24 cellular contexts compared by ENCODE assay signal in genomic region chr1:177329871-177330270, GRCh38.
DNase-seq lines count a peak whose midpoint lies in the region; ATAC-seq, FAIRE-seq and TF ChIP-seq lines count a peak whose summit lies in the region.
"Had no signal": no experiment of that assay in that cellular context is flagged by ENCODE, and none has a peak within 500 bp of the region (broad histone marks: within the 10 kb centered on the region; RNA-seq: fewer than 3 reads in every experiment).

No MANE protein-coding gene starts in this region.

- no peaks in the 10 kb centered on the region for H3K4me1 Mint-ChIP-seq in effector memory CD8-positive, alpha-beta T cell (ENCODE audit: low read depth in 2 of 2)
- H3K4me1 Mint-ChIP-seq: CD14-positive monocyte; CD8-positive, alpha-beta memory T cell had no signal

- no peak overlapping the region for H3K27ac ChIP-seq in IMR-90 (ENCODE audit: insufficient read depth, low read length)
- no peak overlapping the region for H3K27ac ChIP-seq in HepG2 (ENCODE audit: extremely low read length, insufficient read depth, low read length)
- H3K27ac ChIP-seq: A549; BLaER1 treated with 17β-estradiol and CSF1 and Interleukin-3, amounts not matched to agents 10 nM and 100 nM had no signal

- intact Hi-C loops in IMR-90 (cut with micrococcal nuclease): no loop called here
- intact Hi-C loops in HepG2 (cut with micrococcal nuclease; ENCODE audit: unreplicated experiment): no loop called here

- dilution Hi-C loops in IMR-90 (cut with HindIII; ENCODE audit: low sequenced_read_pairs, unreplicated experiment): no loop called here

- H2BK120ac ChIP-seq in IMR-90 (ENCODE audit: low read depth, low read length): no peak overlapping the region

- FAIRE-seq in HepG2 (lab: Jason Lieb, UNC): no peak
- FAIRE-seq: A549, GM12892, GM19239, H54 had no signal

- H3K4me3 ChIP-seq in IMR-90 (ENCODE audit: insufficient read depth, low read depth, low read length) (no peak overlapping the region), HepG2 (replicated peaks in 1 of 3; ENCODE audit: insufficient read depth in 1 of 3, low read depth in 2 of 3, low read length in 3 of 3) (no peak overlapping the region)
- H3K4me3 ChIP-seq: A549; BLaER1 treated with 17β-estradiol and CSF1 and Interleukin-3, amounts not matched to agents 10 nM and 100 nM; HAP-1 had no signal

- no CpG with 5 or more reads among the region's 2 CpGs for WGBS in IMR-90 (ENCODE audit: extremely low coverage in 2 of 2, insufficient read length in 1 of 2), 2 experiments
- WGBS in HepG2 (ENCODE audit: low lambda C conversion rate): 13% methylated on average over 2 of the region's 2 CpGs

- no peak for DNase-seq in IMR-90
- DNase-seq in HepG2 (ENCODE audit: low spot score): no peak
- DNase-seq in renal cortical epithelial cell (ENCODE audit: low read depth): peak; percentile 6
- DNase-seq in GM13977 (ENCODE audit: low spot score): no peak
- no peak for DNase-seq in effector memory CD8-positive, alpha-beta T cell
- DNase-seq in HPDE6-E6E7 (ENCODE audit: extremely low spot score): no peak
- DNase-seq: 8988T; ACHN; AML-193; BE2C; CD4-positive, alpha-beta T cell; CD8-positive, alpha-beta memory T cell; DMS53; DMS79 treated with DMSO at 0.1 percent for 48 hours; GF-D8; GOT3; HFFc6 had no signal

- H3K36me3 ChIP-seq in IMR-90 (ENCODE audit: control insufficient read depth, insufficient read depth, low read length) (no peaks in the 10 kb centered on the region), HepG2 (replicated peaks in 1 of 2; ENCODE audit: control insufficient read depth in 1 of 2, insufficient read depth in 2 of 2, low read length in 2 of 2) (no peaks in the 10 kb centered on the region)
- H3K36me3 ChIP-seq: BE2C; BLaER1 treated with 17β-estradiol and CSF1 and Interleukin-3, amounts not matched to agents 10 nM and 100 nM; HAP-1 had no signal

- TF ChIP-seq RAD21 in IMR-90 (IDR thresholded peaks at IDR 0.05; ENCODE audit: low read length) (no peak), HepG2 (CRISPR knock-in tag; IDR thresholded peaks at IDR 0.05) (no peak)

- BruUV-seq in IMR-90 (replicated peaks; lab: Mats Ljungman, UMichigan) (no TSS peak), HepG2 (replicated peaks; lab: Mats Ljungman, UMichigan) (no TSS peak)

- no peak overlapping the region for H4K91ac ChIP-seq in IMR-90 (ENCODE audit: insufficient read depth, low read depth, low read length)

- no peak for TF ChIP-seq EP300 in HepG2 (IDR thresholded peaks at IDR 0.05; ENCODE audit: low read depth in 2 of 2, low read length in 2 of 2)
- TF ChIP-seq EP300 in HepG2 (CRISPR knock-in tag; IDR thresholded peaks at IDR 0.05; ENCODE audit: borderline replicate concordance): no peak

- H3K79me1 ChIP-seq in IMR-90 (ENCODE audit: low read depth in 1 of 2, low read length in 2 of 2): no peaks in the 10 kb centered on the region

- no peak overlapping the region for H3K18ac ChIP-seq in IMR-90 (ENCODE audit: low read depth, low read length)

- no peak overlapping the region for H3K9ac ChIP-seq in IMR-90 (ENCODE audit: low read depth, low read length)
- no peak overlapping the region for H3K9ac ChIP-seq in HepG2 (ENCODE audit: insufficient read depth, low read depth, low read length)
- H3K9ac ChIP-seq: BLaER1 treated with 17β-estradiol and CSF1 and Interleukin-3, amounts not matched to agents 10 nM and 100 nM had no signal

- H3K79me2 ChIP-seq in HepG2 (ENCODE audit: insufficient read depth, low read length): no peaks in the 10 kb centered on the region

- H2BK20ac ChIP-seq in IMR-90 (ENCODE audit: low read depth, low read length): no peak overlapping the region

- no peaks in the 10 kb centered on the region for H3K9me1 ChIP-seq in IMR-90 (ENCODE audit: insufficient read depth, low read length)

- no peak overlapping the region for H3K4me3 Mint-ChIP-seq in effector memory CD8-positive, alpha-beta T cell
- H3K4me3 Mint-ChIP-seq: CD14-positive monocyte; CD4-positive, alpha-beta T cell; CD8-positive, alpha-beta memory T cell; HFFc6 had no signal

- H2AK5ac ChIP-seq in IMR-90 (ENCODE audit: low read depth, low read length): no peak overlapping the region

- H3K9me3 ChIP-seq in IMR-90 (ENCODE audit: control insufficient read depth, insufficient read depth, low read length) (no peaks in the 10 kb centered on the region), HepG2 (ENCODE audit: low read length) (no peaks in the 10 kb centered on the region)
- H3K9me3 ChIP-seq: A549, BE2C, HAP-1 had no signal

- no peak overlapping the region for H3K4me2 ChIP-seq in IMR-90 (ENCODE audit: low read depth, low read length)
- no peak overlapping the region for H3K4me2 ChIP-seq in HepG2 (ENCODE audit: low read depth, low read length)
- H3K4me2 ChIP-seq: A549; BLaER1 treated with 17β-estradiol and CSF1 and Interleukin-3, amounts not matched to agents 10 nM and 100 nM had no signal

- POLR2A ChIA-PET in IMR-90 (lab: Charles Lee; ENCODE audit: unreplicated experiment): no interaction called here
- POLR2A ChIA-PET in HepG2 (lab: Yijun Ruan, JAX): no interaction called here

- H3K36me3 Mint-ChIP-seq in effector memory CD8-positive, alpha-beta T cell (ENCODE audit: insufficient read depth): no peaks in the 10 kb centered on the region
- H3K36me3 Mint-ChIP-seq: CD14-positive monocyte; CD8-positive, alpha-beta memory T cell had no signal

- H3K27me3 ChIP-seq in IMR-90 (ENCODE audit: control insufficient read depth, insufficient read depth, low read length) (no peaks in the 10 kb centered on the region), HepG2 (ENCODE audit: control insufficient read depth in 1 of 2, insufficient read depth in 2 of 2, low read length in 2 of 2) (0 out of 5 replicates have a peak, but pooled peaks cover 0 to 1% of the 10 kb centered on the region in 2 experiments)
- H3K27me3 ChIP-seq: BE2C; BLaER1 treated with 17β-estradiol and CSF1 and Interleukin-3, amounts not matched to agents 10 nM and 100 nM had no signal

- H2AFZ ChIP-seq in IMR-90 (replicated peaks; ENCODE audit: low read length, poor library complexity) (no peak overlapping the region), HepG2 (ENCODE audit: low read length) (no peak overlapping the region)

- no peak overlapping the region for H3K14ac ChIP-seq in IMR-90 (replicated peaks; ENCODE audit: low read depth, low read length)

- H2BK15ac ChIP-seq in IMR-90 (ENCODE audit: low read depth, low read length): no peak overlapping the region

- no peaks in the 10 kb centered on the region for H4K20me1 ChIP-seq in IMR-90 (ENCODE audit: insufficient read depth, low read length)
- H4K20me1 ChIP-seq in HepG2 (ENCODE audit: insufficient read depth, low read length): no peaks in the 10 kb centered on the region
- H4K20me1 ChIP-seq: BLaER1 treated with 17β-estradiol and CSF1 and Interleukin-3, amounts not matched to agents 10 nM and 100 nM had no signal

- no peak overlapping the region for H3K4ac ChIP-seq in IMR-90 (ENCODE audit: low read depth, low read length)

- H3K9me3 Mint-ChIP-seq in effector memory CD8-positive, alpha-beta T cell: peaks cover 3 to 12% of the 10 kb centered on the region in 2 donors

- H2BK5ac ChIP-seq in IMR-90 (ENCODE audit: low read depth, low read length, poor library complexity, severe bottlenecking): no peak overlapping the region

- H3K27ac Mint-ChIP-seq in effector memory CD8-positive, alpha-beta T cell: no peak overlapping the region
- H3K27ac Mint-ChIP-seq: CD14-positive monocyte; CD4-positive, alpha-beta T cell; CD8-positive, alpha-beta memory T cell; HFFc6 had no signal

- H4K8ac ChIP-seq in IMR-90 (ENCODE audit: low read depth in 2 of 2, low read length in 2 of 2): no peak overlapping the region

- H2AK9ac ChIP-seq in IMR-90 (replicated peaks; ENCODE audit: low read depth, low read length, poor library complexity): no peak overlapping the region

- TF ChIP-seq POLR2A in IMR-90 (IDR thresholded peaks at IDR 0.05; ENCODE audit: low read depth, low read length) (no peak), HepG2 (IDR thresholded peaks at IDR 0.05; ENCODE audit: insufficient read depth in 1 of 2, low read depth in 2 of 2, low read length in 2 of 2) (no peak)

- H3K27me3 Mint-ChIP-seq in effector memory CD8-positive, alpha-beta T cell: no peaks in the 10 kb centered on the region
- H3K27me3 Mint-ChIP-seq: CD4-positive, alpha-beta T cell; CD8-positive, alpha-beta memory T cell had no signal

- TF ChIP-seq CTCF in IMR-90 (conservative IDR thresholded peaks at IDR 0.05; ENCODE audit: low read depth, low read length) (no peak), HepG2 (CRISPR knock-in tag; IDR thresholded peaks at IDR 0.05) (no peak), GM13977 (IDR thresholded peaks at IDR 0.05; ENCODE audit: extremely low read depth, insufficient read depth, missing control alignments) (no peak)

- CTCF ChIA-PET in IMR-90 (lab: Yijun Ruan, JAX) (no interaction called here), HepG2 (lab: Yijun Ruan, JAX; ENCODE audit: low intra/inter-chr PET ratio, low total read pairs) (no interaction called here)

- H3K4me1 ChIP-seq in IMR-90 (ENCODE audit: control insufficient read depth, insufficient read depth, low read length) (no peaks in the 10 kb centered on the region), HepG2 (ENCODE audit: insufficient read depth, low read length) (no peaks in the 10 kb centered on the region)
- H3K4me1 ChIP-seq: A549; BE2C; BLaER1 treated with 17β-estradiol and CSF1 and Interleukin-3, amounts not matched to agents 10 nM and 100 nM; HAP-1 had no signal

- no peak overlapping the region for H3K23ac ChIP-seq in IMR-90 (ENCODE audit: low read depth, low read length)

- ATAC-seq in IMR-90 (ENCODE audit: low read depth) (no peak), HepG2 (no peak)
- ATAC-seq in effector memory CD8-positive, alpha-beta T cell (replicated peaks): no peak
- ATAC-seq: A549 had no signal

- in situ Hi-C loops in IMR-90 (cut with MboI; ENCODE audit: low sequenced_read_pairs): no loop called here
- in situ Hi-C loops in HepG2 (cut with HindIII; ENCODE audit: extremely low pct_ligation_motif_present, low pct_unique_long_range_greater_than_20kb): no loop called here
- in situ Hi-C loops in GM13977 (cut with MboI; ENCODE audit: low pct_unique_long_range_greater_than_20kb, low sequenced_read_pairs, unreplicated experiment): no loop called here

- H4K5ac ChIP-seq in IMR-90 (ENCODE audit: low read depth, low read length): no peak overlapping the region

- H3K56ac ChIP-seq in IMR-90 (ENCODE audit: extremely low read depth, insufficient read depth, low read length): no peak overlapping the region

TF ChIP-seq in IMR-90, 13 proteins besides CTCF, POLR2A, EP300 and RAD21 (continues in another document):
- TF ChIP-seq MAZ (IDR thresholded peaks at IDR 0.05; ENCODE audit: borderline replicate concordance, low read depth, low read length) (no peak), MAFK (IDR thresholded peaks at IDR 0.05; ENCODE audit: low read depth, low read length) (no peak), CHD1 (IDR thresholded peaks at IDR 0.05; ENCODE audit: low read depth, low read length) (no peak), CEBPB (IDR thresholded peaks at IDR 0.05; ENCODE audit: low read depth, low read length) (0 out of 2 replicates have a peak, but pooled peaks have one; percentile 12)

TF ChIP-seq in HepG2, 621 proteins besides CTCF, POLR2A, EP300 and RAD21:
- TF ChIP-seq HDAC6 (IDR thresholded peaks at IDR 0.05; ENCODE audit: low read depth, low read length) (no peak), CEBPB (IDR thresholded peaks at IDR 0.05; ENCODE audit: borderline replicate concordance, low read depth, low read length) (peak; percentile 31; the same call in 1 of the 2 replicates), ATF7 (IDR thresholded peaks at IDR 0.05) (peak; percentile 41; the same call in 1 of the 2 replicates), ATF7 (CRISPR knock-in tag; IDR thresholded peaks at IDR 0.05) (no peak)
